ENCODE assay signal across 9 cellular contexts in genomic region chr17:80253631-80254395, GRCh38. TPM values are rescaled to one million over a fixed set of nuclear protein-coding genes. Genes with fewer than 3 reads are reported as not detected.
DNase-seq lines count a peak whose midpoint lies in the region; ATAC-seq, FAIRE-seq and TF ChIP-seq lines count a peak whose summit lies in the region.
"Had no signal": no experiment of that assay in that cellular context is flagged by ENCODE, and none has a peak within 500 bp of the region (broad histone marks: within the 10 kb centered on the region; RNA-seq: fewer than 3 reads in every experiment).

No MANE protein-coding gene starts in this region.

- H3K27ac ChIP-seq in right cardiac atrium (ENCODE audit: low read length) (no peak overlapping the region), astrocyte (ENCODE audit: low read depth, low read length) (no peak overlapping the region)

- no peak overlapping the region for H2AFZ ChIP-seq in astrocyte (ENCODE audit: low read depth, low read length)

- H3K4me3 ChIP-seq in right cardiac atrium (ENCODE audit: low read length) = no peak overlapping the region
- no peak overlapping the region for H3K4me3 ChIP-seq in astrocyte (ENCODE audit: insufficient read depth, low read depth, low read length)

- peak overlapping the region; percentile 35 for H3K9ac ChIP-seq in astrocyte (ENCODE audit: low read length)

- H3K9me3 Mint-ChIP-seq in astrocyte (ENCODE audit: unreplicated experiment) = no peaks in the 10 kb centered on the region
- no peaks in the 10 kb centered on the region for H3K9me3 Mint-ChIP-seq in mesothelial cell of epicardium
- no peaks in the 10 kb centered on the region for H3K9me3 Mint-ChIP-seq in endothelial cell (ENCODE audit: unreplicated experiment)

- H3K4me2 ChIP-seq in astrocyte (ENCODE audit: low read length) = peak overlapping the region; percentile 80

- 85% methylated on average over 21 of the region's 21 CpGs for WGBS in right cardiac atrium

- no peaks in the 10 kb centered on the region for H4K20me1 ChIP-seq in astrocyte (ENCODE audit: insufficient read depth, low read length)

- H3K4me3 Mint-ChIP-seq in astrocyte (ENCODE audit: unreplicated experiment) (no peak overlapping the region), mesothelial cell of epicardium (no peak overlapping the region), endothelial cell (ENCODE audit: unreplicated experiment) (no peak overlapping the region)

- FAIRE-seq in astrocyte (lab: Jason Lieb, UNC) = no peak
- FAIRE-seq: H1 had no signal

- TF ChIP-seq CTCF in astrocyte (IDR thresholded peaks at IDR 0.05; ENCODE audit: insufficient read depth, low read depth, low read length) = no peak
- TF ChIP-seq CTCF in mesothelial cell of epicardium (IDR thresholded peaks at IDR 0.05; ENCODE audit: unreplicated experiment) = no peak
- TF ChIP-seq CTCF in endothelial cell (IDR thresholded peaks at IDR 0.05; ENCODE audit: unreplicated experiment) = no peak

- H3K4me1 ChIP-seq in right cardiac atrium (ENCODE audit: control insufficient read depth, insufficient read depth, low read length) (no peaks in the 10 kb centered on the region), astrocyte (ENCODE audit: insufficient read depth, low read length) (peaks cover 7% of the 10 kb centered on the region)

- H3K27me3 ChIP-seq in right cardiac atrium (ENCODE audit: control insufficient read depth, insufficient read depth) = no peaks in the 10 kb centered on the region
- no peaks in the 10 kb centered on the region for H3K27me3 ChIP-seq in astrocyte (ENCODE audit: insufficient read depth, low read length)

- H3K36me3 Mint-ChIP-seq in astrocyte (ENCODE audit: low read depth, unreplicated experiment) (peaks cover 3% of the 10 kb centered on the region), mesothelial cell of epicardium (peaks cover 8% of the 10 kb centered on the region), endothelial cell (ENCODE audit: low read depth, unreplicated experiment) (peaks cover 3% of the 10 kb centered on the region)

- H3K9me3 ChIP-seq in right cardiac atrium (ENCODE audit: control insufficient read depth, low read length) (no peaks in the 10 kb centered on the region), astrocyte (ENCODE audit: insufficient read depth, low read depth, low read length) (no peaks in the 10 kb centered on the region)

- no peak for ATAC-seq in right cardiac atrium
- ATAC-seq in HG02642 (IDR thresholded peaks at IDR 0.05; ENCODE audit: poor library complexity, unreplicated experiment) = no peak

- H3K4me1 Mint-ChIP-seq in astrocyte (ENCODE audit: low read depth, unreplicated experiment) = peaks cover 14% of the 10 kb centered on the region
- peaks cover 9% of the 10 kb centered on the region for H3K4me1 Mint-ChIP-seq in mesothelial cell of epicardium
- H3K4me1 Mint-ChIP-seq in endothelial cell (ENCODE audit: unreplicated experiment) = peaks cover 11% of the 10 kb centered on the region

- no peaks in the 10 kb centered on the region for H3K36me3 ChIP-seq in astrocyte (ENCODE audit: insufficient read depth, low read length)

- H3K79me2 ChIP-seq in astrocyte (ENCODE audit: insufficient read depth, low read length) = no peaks in the 10 kb centered on the region

- H3K27me3 Mint-ChIP-seq in astrocyte (ENCODE audit: low read depth, unreplicated experiment) (no peaks in the 10 kb centered on the region), mesothelial cell of epicardium (ENCODE audit: low read depth) (no peaks in the 10 kb centered on the region), endothelial cell (ENCODE audit: unreplicated experiment) (peaks cover 7% of the 10 kb centered on the region)

- peak overlapping the region; percentile 90 for H3K27ac Mint-ChIP-seq in astrocyte (ENCODE audit: unreplicated experiment)
- H3K27ac Mint-ChIP-seq in mesothelial cell of epicardium = peak overlapping the region; percentile 81
- H3K27ac Mint-ChIP-seq in endothelial cell (ENCODE audit: unreplicated experiment) = no peak overlapping the region

- peak in 2 of 3 donors; percentile 46 to 48 for DNase-seq in right cardiac atrium
- no peak for DNase-seq in cardiac septum (ENCODE audit: low spot score)
- no peak for DNase-seq in astrocyte (ENCODE audit: low read depth)
- no peak for DNase-seq in mesothelial cell of epicardium (ENCODE audit: low spot score in 2 of 2, unreplicated experiment in 2 of 2)
- DNase-seq in GM19238 (ENCODE audit: insufficient read length, low spot score) = no peak
- no peak for DNase-seq in GOT3 (lab: John Stamatoyannopoulos, UW)
- DNase-seq in endothelial cell (ENCODE audit: low spot score) = no peak

- intact Hi-C loops in right cardiac atrium (cut with DNase I) = loop anchor here in 1 of 4 donors (10.0 kb wide), 1 partner anchor 401 kb away; no protein-coding TSS in a partner anchor
- intact Hi-C loops in cardiac septum (cut with DNase I) = no loop called here

RNA-seq across cellular contexts. Expression of gene RNF213, which starts 6.8 kb away (rescaled TPM):
- total RNA-seq in right cardiac atrium = 10 to 100 TPM; 36.3 to 49.7 (median 43.9) TPM
- 28.7 TPM for polyA plus RNA-seq in right cardiac atrium
- 46.4 TPM for total RNA-seq in cardiac septum
- total RNA-seq in astrocyte = 120 and 129 TPM in 2 replicates
- 62.6 to 76.7 TPM (median 63.4 TPM) in 3 replicates for total RNA-seq in mesothelial cell of epicardium
- 110 TPM for total RNA-seq in endothelial cell (ENCODE audit: unreplicated experiment)

RNA-seq across cellular contexts. Expression of gene SLC26A11, which starts 33.6 kb away (rescaled TPM):
- total RNA-seq in right cardiac atrium = 1 to 10 TPM; 5.3 to 7.8 (median 6.8) TPM
- 4.4 TPM for polyA plus RNA-seq in right cardiac atrium
- 8.3 TPM for total RNA-seq in cardiac septum
- total RNA-seq in astrocyte = 15.3 and 16.1 TPM in 2 replicates
- total RNA-seq in mesothelial cell of epicardium = 32.5 to 41.2 TPM (median 36.3 TPM) in 3 replicates
- 50.1 TPM for total RNA-seq in endothelial cell (ENCODE audit: unreplicated experiment)

RNA-seq across cellular contexts. Expression of gene SGSH, which starts 33.7 kb away (rescaled TPM):
- total RNA-seq in right cardiac atrium (10 to 100 TPM; 16.6 to 23.4 (median 19.9) TPM), cardiac septum (21.4 TPM), astrocyte (24.0 and 26.0 TPM in 2 replicates), mesothelial cell of epicardium (49.6 to 57.0 TPM (median 53.7 TPM) in 3 replicates), endothelial cell (ENCODE audit: unreplicated experiment) (76.0 TPM)
- 13.0 TPM for polyA plus RNA-seq in right cardiac atrium

Comparison
In these comparisons a context has a peak if more than half of its experiments do, and no peak if none do; other contexts are left out.
1. DNase-seq: peak in right cardiac atrium (2 of 3); none in cardiac septum (single experiment), astrocyte (single experiment), mesothelial cell of epicardium (0 of 2), GM19238 (single experiment), GOT3 (single experiment) and endothelial cell (single experiment).